Comparison of ENCODE assay signal across 9 cellular contexts in the genomic region with DNA sequence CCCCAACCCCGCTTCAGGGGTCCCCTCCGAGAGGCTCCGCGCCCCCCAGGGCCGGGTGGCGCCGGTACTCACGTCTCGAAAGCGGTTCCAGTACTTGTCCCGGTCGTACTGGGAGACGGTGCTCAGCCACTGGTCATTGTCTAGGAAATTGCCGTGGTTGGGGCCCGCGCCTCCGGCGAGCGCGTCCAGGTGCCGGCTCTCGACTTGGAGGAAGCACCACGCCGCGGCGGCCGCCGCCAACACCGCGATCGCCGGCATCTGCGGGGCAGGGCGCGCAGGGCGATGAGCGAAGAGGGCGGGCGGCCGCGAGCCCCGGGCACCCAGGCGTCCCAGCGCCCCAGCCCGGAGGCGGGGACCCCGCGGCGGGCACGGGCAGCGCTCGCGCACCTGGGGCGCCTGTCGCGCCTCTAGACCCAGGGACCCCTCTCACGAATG. TPM values are rescaled to one million over a fixed set of nuclear protein-coding genes. Genes with fewer than 3 reads are reported as not detected.
A peak's percentile ranks its signal among the peaks of the same experiment; 100 is the strongest.
DNase-seq lines count a peak whose midpoint lies in the region; TF ChIP-seq lines count a peak whose summit lies in the region.
"Had no signal": no experiment of that assay in that cellular context is flagged by ENCODE, and none has a peak within 500 bp of the region (broad histone marks: within the 10 kb centered on the region; RNA-seq: fewer than 3 reads in every experiment).

No MANE protein-coding gene starts in this region.

- H2AFZ ChIP-seq in MM.1S (ENCODE audit: low read length), result no peak overlapping the region

- H3F3A ChIP-seq in MM.1S (ENCODE audit: insufficient read depth, low read length), result no peaks in the 10 kb centered on the region

- peak overlapping the region in 1 of 3 donors; percentile 19 for H3K4me3 ChIP-seq in thyroid gland (replicated peaks in 1 of 3)
- no peak overlapping the region for H3K4me3 ChIP-seq in MM.1S (ENCODE audit: low read length)

- H3K4me1 ChIP-seq in thyroid gland, result peaks cover 0 to 5% of the 10 kb centered on the region in 2 donors
- no peaks in the 10 kb centered on the region for H3K4me1 ChIP-seq in MM.1S (ENCODE audit: low read length)

- no peak for TF ChIP-seq POLR2A in thyroid gland (IDR thresholded peaks at IDR 0.05)

- TF ChIP-seq CTCF in thyroid gland (IDR thresholded peaks at IDR 0.05), result no peak
- TF ChIP-seq CTCF in MM.1S (IDR thresholded peaks at IDR 0.05; ENCODE audit: low read length), result no peak

- H4K20me1 ChIP-seq in MM.1S (ENCODE audit: insufficient read depth, low read length), result no peaks in the 10 kb centered on the region

- H3K27ac ChIP-seq in thyroid gland (no peak overlapping the region), MM.1S (ENCODE audit: low read length) (no peak overlapping the region)

- H3K9me2 ChIP-seq in MM.1S (replicated peaks; ENCODE audit: insufficient read depth, low read length), result no peaks in the 10 kb centered on the region

- H3K36me3 ChIP-seq in thyroid gland (no peaks in the 10 kb centered on the region), MM.1S (replicated peaks; ENCODE audit: insufficient read depth, low read length) (no peaks in the 10 kb centered on the region)

- H3K27me3 ChIP-seq in thyroid gland (no peaks in the 10 kb centered on the region), MM.1S (replicated peaks; ENCODE audit: insufficient read depth, low read length) (no peaks in the 10 kb centered on the region)

- H3K79me2 ChIP-seq in MM.1S (ENCODE audit: low read length), result no peaks in the 10 kb centered on the region

- no peak overlapping the region for H3K4me2 ChIP-seq in MM.1S (ENCODE audit: low read depth, low read length)

- no peak overlapping the region for H3K9ac ChIP-seq in MM.1S (ENCODE audit: low read length)

- intact Hi-C loops in thyroid gland (cut with DNase I), result loop anchor here (5.0 kb wide), 1 partner anchor 176 kb away; no protein-coding TSS in a partner anchor

- DNase-seq in NCI-H2196 (lab: John Stamatoyannopoulos, UW; ENCODE audit: unreplicated experiment) (peak; percentile 35), NCI-H2196 treated with DMSO at 0.1 percent for 48 hours (lab: John Stamatoyannopoulos, UW; ENCODE audit: unreplicated experiment) (no peak), cerebellum (ENCODE audit: low spot score) (peak; percentile 51), kidney tubule cell (ENCODE audit: low spot score) (peak; percentile 40), thyroid gland (peak; percentile 10 to 23), OCI-M2 (lab: John Stamatoyannopoulos, UW; ENCODE audit: unreplicated experiment) (no peak), MM.1S (no peak), NCI-H2171 treated with DMSO at 0.1 percent for 48 hours (lab: John Stamatoyannopoulos, UW) (no peak)
- DNase-seq: AML-193 had no signal

- 0% methylated on average over 2 to 3 of the region's 57 CpGs for WGBS in thyroid gland, 2 donors

- H3K9me3 ChIP-seq in thyroid gland, result no peaks in the 10 kb centered on the region
- no peaks in the 10 kb centered on the region for H3K9me3 ChIP-seq in MM.1S (replicated peaks; ENCODE audit: insufficient read depth, low read length)

RNA-seq across cellular contexts. Expression of gene SPOCK1, which starts 0.8 kb away (rescaled TPM):
- total RNA-seq in cerebellum (40.5 TPM), thyroid gland (10 to 100 TPM; 15.8 to 34.1 (median 27.5) TPM)

Comparison
In these comparisons a context has a peak if more than half of its experiments do, and no peak if none do; other contexts are left out.
1. DNase-seq: peak in NCI-H2196 (single experiment), cerebellum (single experiment), kidney tubule cell (single experiment) and thyroid gland (2 of 2); none in NCI-H2196 treated with DMSO at 0.1 percent for 48 hours (single experiment), OCI-M2 (single experiment), MM.1S (single experiment) and NCI-H2171 treated with DMSO at 0.1 percent for 48 hours (single experiment).